ENCODE assay signal across 19 cellular contexts in the genomic region with DNA sequence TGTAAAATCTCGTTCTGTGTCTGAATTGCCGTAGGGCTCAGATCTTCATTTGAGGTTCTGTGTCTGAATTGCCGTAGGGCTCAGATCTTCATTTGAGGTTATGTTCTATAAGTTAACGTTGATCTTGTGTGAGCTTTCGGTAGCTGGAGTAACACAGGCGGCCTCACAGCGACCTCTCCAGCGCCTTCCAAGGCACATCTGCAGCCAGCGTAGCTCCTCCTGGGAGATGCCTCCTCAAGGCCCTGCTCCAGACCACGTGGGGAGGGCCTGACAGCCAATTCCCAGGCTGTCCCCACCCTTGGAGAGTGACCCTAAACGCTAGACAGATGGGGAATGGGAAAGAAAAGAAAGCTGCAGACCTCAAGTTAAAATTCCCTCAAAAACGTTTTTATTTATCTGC. TPM values are rescaled to one million over a fixed set of nuclear protein-coding genes. Genes with fewer than 3 reads are reported as not detected.
DNase-seq lines count a peak whose midpoint lies in the region; ATAC-seq, FAIRE-seq and TF ChIP-seq lines count a peak whose summit lies in the region.
"Had no signal": no experiment of that assay in that cellular context is flagged by ENCODE, and none has a peak within 500 bp of the region (broad histone marks: within the 10 kb centered on the region; RNA-seq: fewer than 3 reads in every experiment).

No MANE protein-coding gene starts in this region.

- H2AK5ac ChIP-seq in neuronal stem cell (ENCODE audit: low read depth, low read length), result no peak overlapping the region

- H3K18ac ChIP-seq in neuronal stem cell (ENCODE audit: low read length), result no peak overlapping the region

- no peak overlapping the region for H3K4ac ChIP-seq in neuronal stem cell (ENCODE audit: low read length)

- no peak overlapping the region for H2BK5ac ChIP-seq in neuronal stem cell (ENCODE audit: low read length)

- no peak for FAIRE-seq in HTR-8/SVneo (lab: Jason Lieb, UNC)
- FAIRE-seq: GM12892 had no signal

- H3K23ac ChIP-seq in neuronal stem cell (ENCODE audit: low read depth, low read length, poor library complexity), result no peak overlapping the region

- H3K27me3 ChIP-seq in right atrium auricular region (no peaks in the 10 kb centered on the region), neuronal stem cell (ENCODE audit: control insufficient read depth in 3 of 3, insufficient read depth in 3 of 3, low read depth in 1 of 3, low read length in 3 of 3) (no peaks in the 10 kb centered on the region)

- H4K91ac ChIP-seq in neuronal stem cell (ENCODE audit: low read depth, low read length, poor library complexity), result no peak overlapping the region

- no peak overlapping the region for H4K8ac ChIP-seq in neuronal stem cell (ENCODE audit: low read depth, low read length)

- H3K27ac ChIP-seq in right atrium auricular region (no peak overlapping the region), neuronal stem cell (replicated peaks; ENCODE audit: low read length) (no peak overlapping the region)
- H3K27ac ChIP-seq: C4-2B, HL-60 had no signal

- no CpG with 5 or more reads among the region's 12 CpGs for WGBS in neuronal stem cell (ENCODE audit: extremely low coverage in 2 of 2, insufficient read length in 2 of 2, insufficient replicate concordance in 1 of 2), 2 donors

- H3K14ac ChIP-seq in neuronal stem cell (ENCODE audit: low read length), result no peak overlapping the region

- TF ChIP-seq CTCF in GM13977 (IDR thresholded peaks at IDR 0.05; ENCODE audit: extremely low read depth, insufficient read depth, missing control alignments) (no peak), right atrium auricular region (IDR thresholded peaks at IDR 0.05) (no peak)

- H3K4me3 ChIP-seq in right atrium auricular region (no peak overlapping the region), neuronal stem cell (ENCODE audit: low read length in 2 of 2) (no peak overlapping the region)

- H2BK15ac ChIP-seq in neuronal stem cell (ENCODE audit: low read length), result no peak overlapping the region

- no peak overlapping the region for H3K9ac ChIP-seq in neuronal stem cell (ENCODE audit: low read depth, low read length, poor library complexity)

- H2AFZ ChIP-seq in neuronal stem cell (ENCODE audit: low read length), result no peak overlapping the region

- H3K36me3 ChIP-seq in right atrium auricular region (peaks cover 38% of the 10 kb centered on the region), neuronal stem cell (replicated peaks in 1 of 2; ENCODE audit: control insufficient read depth in 2 of 2, insufficient read depth in 2 of 2, low read length in 2 of 2) (peaks cover 16 to 65% of the 10 kb centered on the region in 2 donors)

- in situ Hi-C loops in GM13977 (cut with MboI; ENCODE audit: low pct_unique_long_range_greater_than_20kb, low sequenced_read_pairs, unreplicated experiment), result no loop called here

- no peaks in the 10 kb centered on the region for H3K4me1 ChIP-seq in right atrium auricular region
- H3K4me1 ChIP-seq in neuronal stem cell (ENCODE audit: control insufficient read depth in 2 of 2, insufficient read depth in 1 of 2, low read depth in 1 of 2, low read length in 2 of 2), result peaks cover 4 to 8% of the 10 kb centered on the region in 2 donors

- H3K4me2 ChIP-seq in neuronal stem cell (ENCODE audit: insufficient read depth, low read length, poor library complexity, severe bottlenecking), result no peak overlapping the region

- no peak overlapping the region for H2BK120ac ChIP-seq in neuronal stem cell (ENCODE audit: low read depth, low read length)

- DNase-seq in GM13977 (ENCODE audit: low spot score) (peak; percentile 10), epidermal melanocyte (ENCODE audit: insufficient read length, low spot score) (peak; percentile 41), right atrium auricular region (ENCODE audit: low spot score) (peak; percentile 58), HTR-8/SVneo (ENCODE audit: insufficient read length, low spot score) (no peak), NCI-H1105 (lab: John Stamatoyannopoulos, UW) (no peak), neuronal stem cell (ENCODE audit: low spot score) (no peak)
- DNase-seq: DMS53; KBM-7; NCI-H1048; NCI-H1694; NCI-H345; NCI-H69; NK-92 treated with Interleukin-12 subunit alpha and Interleukin-12 subunit beta, amount 100 ng/mL, for 24 hours had no signal

- peaks cover 6% of the 10 kb centered on the region for H3K79me1 ChIP-seq in neuronal stem cell (ENCODE audit: low read depth, low read length)

- H3K9me3 ChIP-seq in right atrium auricular region (no peaks in the 10 kb centered on the region), neuronal stem cell (replicated peaks in 1 of 2; ENCODE audit: control insufficient read depth in 2 of 2, insufficient read depth in 1 of 2, low read depth in 1 of 2, low read length in 2 of 2) (no peaks in the 10 kb centered on the region)

- no peak overlapping the region for H2BK12ac ChIP-seq in neuronal stem cell (ENCODE audit: low read length)

- ATAC-seq in GM18909 (IDR thresholded peaks at IDR 0.05; ENCODE audit: poor library complexity, unreplicated experiment), result no peak
- ATAC-seq: HCT116, SK-N-SH treated with all-trans-retinoic acid at 6 μM for 48 hours had no signal

RNA-seq across cellular contexts. Expression of gene AHRR, which starts 8.7 kb away (rescaled TPM):
- total RNA-seq in right atrium auricular region, result under 1 TPM; 0.12 to 0.30 TPM
- 0.26 TPM for polyA plus RNA-seq in neuronal stem cell (2013, experiment 1 of 2)
- polyA plus RNA-seq in neuronal stem cell (2013, experiment 2 of 2), result 0.28 TPM

RNA-seq across cellular contexts. Expression of gene PDCD6, which starts 41.4 kb away (rescaled TPM):
- total RNA-seq in right atrium auricular region, result 10 to 100 TPM; 38.1 to 46.1 TPM
- 55.8 TPM for polyA plus RNA-seq in neuronal stem cell (2013, experiment 1 of 2)
- 53.8 TPM for polyA plus RNA-seq in neuronal stem cell (2013, experiment 2 of 2)

Comparison
In these comparisons a context has a peak if more than half of its experiments do, and no peak if none do; other contexts are left out.
1. DNase-seq: peak in GM13977 (single experiment), epidermal melanocyte (single experiment) and right atrium auricular region (single experiment); none in HTR-8/SVneo (single experiment), NCI-H1105 (single experiment) and neuronal stem cell (single experiment).